ENCODE assay signal across 1 cellular context in the genomic region with DNA sequence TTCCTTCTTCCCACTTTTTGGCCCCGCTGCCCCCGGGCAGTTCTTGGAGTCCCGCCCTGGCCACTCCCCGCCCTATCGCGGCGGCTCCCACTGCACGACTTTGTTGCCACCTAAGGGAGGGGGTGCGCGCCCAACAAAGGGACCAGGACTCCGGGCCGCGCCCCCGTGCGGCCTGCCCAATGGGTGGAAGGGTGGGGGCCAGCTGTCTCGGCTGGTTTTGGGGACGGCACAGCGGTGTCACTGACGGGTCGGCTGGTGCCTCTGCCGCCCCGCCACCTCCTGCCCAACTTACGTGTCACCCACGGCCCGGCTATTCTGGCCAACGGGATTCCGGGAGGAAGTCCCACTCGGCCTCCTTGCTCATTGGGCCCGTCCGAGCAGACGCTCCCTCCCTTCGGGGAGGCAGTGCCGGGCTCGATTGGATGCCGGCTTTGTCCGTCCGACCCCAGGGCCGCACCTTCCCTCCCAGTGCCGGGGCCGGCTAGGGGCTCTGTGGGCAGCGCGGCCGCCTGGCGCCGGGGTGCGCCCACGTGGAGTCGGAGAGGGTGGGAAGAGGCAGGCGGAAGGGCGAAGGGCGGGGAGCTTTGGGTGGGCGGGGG.
TF ChIP-seq lines count a peak whose summit lies in the region.

TSS of gene GOLIM4 (minus strand) at position 314 of the 599 bp plus-strand sequence. CDS start 639 bp downstream, outside the sequence.

TF ChIP-seq in H1, 55 proteins besides CTCF, POLR2A, EP300 and RAD21 (continued from another document):
- TF ChIP-seq, protein P1, sequence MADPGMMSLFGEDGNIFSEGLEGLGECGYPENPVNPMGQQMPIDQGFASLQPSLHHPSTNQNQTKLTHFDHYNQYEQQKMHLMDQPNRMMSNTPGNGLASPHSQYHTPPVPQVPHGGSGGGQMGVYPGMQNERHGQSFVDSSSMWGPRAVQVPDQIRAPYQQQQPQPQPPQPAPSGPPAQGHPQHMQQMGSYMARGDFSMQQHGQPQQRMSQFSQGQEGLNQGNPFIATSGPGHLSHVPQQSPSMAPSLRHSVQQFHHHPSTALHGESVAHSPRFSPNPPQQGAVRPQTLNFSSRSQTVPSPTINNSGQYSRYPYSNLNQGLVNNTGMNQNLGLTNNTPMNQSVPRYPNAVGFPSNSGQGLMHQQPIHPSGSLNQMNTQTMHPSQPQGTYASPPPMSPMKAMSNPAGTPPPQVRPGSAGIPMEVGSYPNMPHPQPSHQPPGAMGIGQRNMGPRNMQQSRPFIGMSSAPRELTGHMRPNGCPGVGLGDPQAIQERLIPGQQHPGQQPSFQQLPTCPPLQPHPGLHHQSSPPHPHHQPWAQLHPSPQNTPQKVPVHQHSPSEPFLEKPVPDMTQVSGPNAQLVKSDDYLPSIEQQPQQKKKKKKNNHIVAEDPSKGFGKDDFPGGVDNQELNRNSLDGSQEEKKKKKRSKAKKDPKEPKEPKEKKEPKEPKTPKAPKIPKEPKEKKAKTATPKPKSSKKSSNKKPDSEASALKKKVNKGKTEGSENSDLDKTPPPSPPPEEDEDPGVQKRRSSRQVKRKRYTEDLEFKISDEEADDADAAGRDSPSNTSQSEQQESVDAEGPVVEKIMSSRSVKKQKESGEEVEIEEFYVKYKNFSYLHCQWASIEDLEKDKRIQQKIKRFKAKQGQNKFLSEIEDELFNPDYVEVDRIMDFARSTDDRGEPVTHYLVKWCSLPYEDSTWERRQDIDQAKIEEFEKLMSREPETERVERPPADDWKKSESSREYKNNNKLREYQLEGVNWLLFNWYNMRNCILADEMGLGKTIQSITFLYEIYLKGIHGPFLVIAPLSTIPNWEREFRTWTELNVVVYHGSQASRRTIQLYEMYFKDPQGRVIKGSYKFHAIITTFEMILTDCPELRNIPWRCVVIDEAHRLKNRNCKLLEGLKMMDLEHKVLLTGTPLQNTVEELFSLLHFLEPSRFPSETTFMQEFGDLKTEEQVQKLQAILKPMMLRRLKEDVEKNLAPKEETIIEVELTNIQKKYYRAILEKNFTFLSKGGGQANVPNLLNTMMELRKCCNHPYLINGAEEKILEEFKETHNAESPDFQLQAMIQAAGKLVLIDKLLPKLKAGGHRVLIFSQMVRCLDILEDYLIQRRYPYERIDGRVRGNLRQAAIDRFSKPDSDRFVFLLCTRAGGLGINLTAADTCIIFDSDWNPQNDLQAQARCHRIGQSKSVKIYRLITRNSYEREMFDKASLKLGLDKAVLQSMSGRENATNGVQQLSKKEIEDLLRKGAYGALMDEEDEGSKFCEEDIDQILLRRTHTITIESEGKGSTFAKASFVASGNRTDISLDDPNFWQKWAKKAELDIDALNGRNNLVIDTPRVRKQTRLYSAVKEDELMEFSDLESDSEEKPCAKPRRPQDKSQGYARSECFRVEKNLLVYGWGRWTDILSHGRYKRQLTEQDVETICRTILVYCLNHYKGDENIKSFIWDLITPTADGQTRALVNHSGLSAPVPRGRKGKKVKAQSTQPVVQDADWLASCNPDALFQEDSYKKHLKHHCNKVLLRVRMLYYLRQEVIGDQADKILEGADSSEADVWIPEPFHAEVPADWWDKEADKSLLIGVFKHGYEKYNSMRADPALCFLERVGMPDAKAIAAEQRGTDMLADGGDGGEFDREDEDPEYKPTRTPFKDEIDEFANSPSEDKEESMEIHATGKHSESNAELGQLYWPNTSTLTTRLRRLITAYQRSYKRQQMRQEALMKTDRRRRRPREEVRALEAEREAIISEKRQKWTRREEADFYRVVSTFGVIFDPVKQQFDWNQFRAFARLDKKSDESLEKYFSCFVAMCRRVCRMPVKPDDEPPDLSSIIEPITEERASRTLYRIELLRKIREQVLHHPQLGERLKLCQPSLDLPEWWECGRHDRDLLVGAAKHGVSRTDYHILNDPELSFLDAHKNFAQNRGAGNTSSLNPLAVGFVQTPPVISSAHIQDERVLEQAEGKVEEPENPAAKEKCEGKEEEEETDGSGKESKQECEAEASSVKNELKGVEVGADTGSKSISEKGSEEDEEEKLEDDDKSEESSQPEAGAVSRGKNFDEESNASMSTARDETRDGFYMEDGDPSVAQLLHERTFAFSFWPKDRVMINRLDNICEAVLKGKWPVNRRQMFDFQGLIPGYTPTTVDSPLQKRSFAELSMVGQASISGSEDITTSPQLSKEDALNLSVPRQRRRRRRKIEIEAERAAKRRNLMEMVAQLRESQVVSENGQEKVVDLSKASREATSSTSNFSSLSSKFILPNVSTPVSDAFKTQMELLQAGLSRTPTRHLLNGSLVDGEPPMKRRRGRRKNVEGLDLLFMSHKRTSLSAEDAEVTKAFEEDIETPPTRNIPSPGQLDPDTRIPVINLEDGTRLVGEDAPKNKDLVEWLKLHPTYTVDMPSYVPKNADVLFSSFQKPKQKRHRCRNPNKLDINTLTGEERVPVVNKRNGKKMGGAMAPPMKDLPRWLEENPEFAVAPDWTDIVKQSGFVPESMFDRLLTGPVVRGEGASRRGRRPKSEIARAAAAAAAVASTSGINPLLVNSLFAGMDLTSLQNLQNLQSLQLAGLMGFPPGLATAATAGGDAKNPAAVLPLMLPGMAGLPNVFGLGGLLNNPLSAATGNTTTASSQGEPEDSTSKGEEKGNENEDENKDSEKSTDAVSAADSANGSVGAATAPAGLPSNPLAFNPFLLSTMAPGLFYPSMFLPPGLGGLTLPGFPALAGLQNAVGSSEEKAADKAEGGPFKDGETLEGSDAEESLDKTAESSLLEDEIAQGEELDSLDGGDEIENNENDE (IDR thresholded peaks at IDR 0.05; ENCODE audit: insufficient replicate concordance, low read length): no peak
- peak; percentile 77 for TF ChIP-seq ASH2L (IDR thresholded peaks at IDR 0.05; ENCODE audit: low read length)
- 0 out of 2 replicates have a peak, but pooled peaks have one; percentile 13 for TF ChIP-seq TAF1 (IDR thresholded peaks at IDR 0.05; ENCODE audit: low read depth, low read length)
- TF ChIP-seq SP2 (IDR thresholded peaks at IDR 0.05; ENCODE audit: low read length): peak; percentile 22; the same call in 1 of the 2 replicates
- 0 out of 4 replicates have a peak, but pooled peaks of 1 of the 2 experiments have one; percentile 9 for TF ChIP-seq SIN3A (conservative IDR thresholded peaks at IDR 0.05 in 1 of 2, IDR thresholded peaks at IDR 0.05 in 1 of 2; ENCODE audit: low read depth in 1 of 2, low read length in 2 of 2)
- peak; percentile 74 for TF ChIP-seq CHD2 (IDR thresholded peaks at IDR 0.05; ENCODE audit: low read length)
- TF ChIP-seq KDM4A (IDR thresholded peaks at IDR 0.05; ENCODE audit: low read depth, low read length, severe bottlenecking): peak; percentile 95
- TF ChIP-seq GTF2F1 (IDR thresholded peaks at IDR 0.05; ENCODE audit: borderline replicate concordance, low read depth, low read length): no peak
- TF ChIP-seq, protein P2, sequence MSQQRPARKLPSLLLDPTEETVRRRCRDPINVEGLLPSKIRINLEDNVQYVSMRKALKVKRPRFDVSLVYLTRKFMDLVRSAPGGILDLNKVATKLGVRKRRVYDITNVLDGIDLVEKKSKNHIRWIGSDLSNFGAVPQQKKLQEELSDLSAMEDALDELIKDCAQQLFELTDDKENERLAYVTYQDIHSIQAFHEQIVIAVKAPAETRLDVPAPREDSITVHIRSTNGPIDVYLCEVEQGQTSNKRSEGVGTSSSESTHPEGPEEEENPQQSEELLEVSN (IDR thresholded peaks at IDR 0.05): peak; percentile 93
- TF ChIP-seq, protein P3, sequence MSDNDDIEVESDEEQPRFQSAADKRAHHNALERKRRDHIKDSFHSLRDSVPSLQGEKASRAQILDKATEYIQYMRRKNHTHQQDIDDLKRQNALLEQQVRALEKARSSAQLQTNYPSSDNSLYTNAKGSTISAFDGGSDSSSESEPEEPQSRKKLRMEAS (IDR thresholded peaks at IDR 0.05): peak; percentile 94
- peak; percentile 45 for TF ChIP-seq PHF8 (conservative IDR thresholded peaks at IDR 0.05; ENCODE audit: low read depth, low read length)
